In the genomic region with DNA sequence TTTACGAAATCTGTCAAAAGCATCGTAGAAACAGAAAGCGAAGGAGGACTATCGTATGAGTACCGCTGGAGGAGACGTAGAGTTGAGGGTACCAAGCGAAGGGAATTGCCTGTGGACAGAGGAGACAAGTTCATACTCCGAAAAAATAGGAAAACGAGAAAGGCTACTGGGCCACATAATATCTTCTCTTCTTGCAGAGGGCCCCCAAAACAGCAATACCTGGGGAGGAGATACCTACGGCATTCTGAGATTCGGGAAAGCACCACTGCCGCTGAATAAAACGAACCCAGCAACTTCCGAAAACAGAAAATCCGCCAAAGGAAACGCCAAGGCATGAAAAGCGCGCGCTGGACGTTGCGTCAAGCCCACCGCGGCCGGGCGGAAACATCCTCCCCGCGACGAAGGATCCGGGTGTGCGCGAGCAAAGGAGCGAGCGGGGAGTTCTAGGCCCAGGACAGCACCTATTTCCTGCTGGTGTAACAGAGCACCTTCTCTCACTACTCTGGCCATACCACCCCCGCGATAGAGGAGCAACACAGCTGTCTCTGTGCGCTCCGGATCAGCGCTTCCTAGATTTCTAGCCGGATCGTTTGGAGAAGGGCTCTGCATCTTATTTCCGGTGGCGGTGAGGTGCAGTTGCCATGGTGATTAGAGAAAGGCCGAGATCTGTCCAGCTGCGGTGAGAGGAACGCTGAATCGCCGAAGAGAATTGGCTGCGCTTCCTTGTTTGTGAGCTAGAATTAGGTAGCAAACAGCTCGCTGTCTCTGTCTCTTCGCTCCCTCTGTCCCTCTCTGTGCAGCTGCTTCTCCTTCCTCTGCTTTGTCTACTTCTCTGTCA, we compare ENCODE assay signal across 8 cellular contexts. TPM values are rescaled to one million over a fixed set of nuclear protein-coding genes. Genes with fewer than 3 reads are reported as not detected.
DNase-seq lines count a peak whose midpoint lies in the region; ATAC-seq and TF ChIP-seq lines count a peak whose summit lies in the region.

A gene with protein sequence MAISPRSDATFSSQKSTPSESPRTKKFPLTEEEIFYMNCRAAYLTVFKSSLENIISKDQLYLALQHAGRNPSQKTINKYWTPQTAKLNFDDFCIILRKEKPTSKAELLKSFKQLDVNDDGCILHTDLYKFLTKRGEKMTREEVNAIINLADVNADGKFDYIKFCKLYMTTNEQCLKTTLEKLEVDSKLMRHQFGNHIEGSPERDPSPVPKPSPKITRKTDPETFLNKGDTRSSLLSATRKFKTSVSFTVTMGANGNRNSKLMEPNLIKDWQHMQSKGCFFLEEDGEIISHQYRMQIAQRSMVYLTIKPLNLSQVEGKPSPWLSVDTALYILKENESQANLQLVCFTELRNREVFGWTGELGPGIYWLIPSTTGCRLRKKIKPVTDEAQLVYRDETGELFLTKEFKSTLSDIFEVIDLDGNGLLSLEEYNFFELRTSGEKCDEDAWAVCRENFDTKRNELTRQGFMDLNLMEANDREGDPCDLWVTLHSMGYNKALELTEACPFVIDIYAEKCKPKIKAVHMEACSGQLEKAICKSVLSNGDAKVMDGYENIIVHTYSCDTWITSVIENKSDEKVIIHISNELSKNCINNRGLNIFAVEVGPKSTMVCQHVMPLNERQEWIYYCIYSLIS (plus strand): TSS at position 635 of the 838 bp plus-strand sequence. CDS start 2,048 bp downstream, outside the sequence.
Gene ITGB3BP (minus strand): TSS at position 335 of the 838 bp plus-strand sequence. CDS start 92 bp downstream, at position 243.

- CTCF ChIA-PET in activated CD4-positive, alpha-beta T cell treated with anti-CD3 and anti-CD28 coated beads for 36 hours (lab: Charles Lee): interaction anchor here (0.7 to 1.3 kb wide), 3 partner anchors 15 to 196 kb away, joined by 3 to 4 read pairs (median 3); no protein-coding TSS in a partner anchor

- H3K4me3 ChIP-seq in choroid plexus epithelial cell (ENCODE audit: low read depth, low read length): peak within 1 kb of the TSS; percentile 83

- peak within 1 kb of the TSS; percentile 97 for H3K27ac Mint-ChIP-seq in activated CD4-positive, alpha-beta T cell treated with anti-CD3 and anti-CD28 coated beads for 36 hours

- peak; percentile 88 for ATAC-seq in HG03378 (IDR thresholded peaks at IDR 0.05; ENCODE audit: unreplicated experiment)
- ATAC-seq in activated CD4-positive, alpha-beta T cell treated with anti-CD3 and anti-CD28 coated beads for 36 hours: peak; percentile 93

- no peak for TF ChIP-seq CTCF in choroid plexus epithelial cell (conservative IDR thresholded peaks at IDR 0.05; ENCODE audit: low read depth, low read length)

- no peaks in the 10 kb centered on the region for H3K27me3 Mint-ChIP-seq in activated CD4-positive, alpha-beta T cell treated with anti-CD3 and anti-CD28 coated beads for 36 hours

- TF ChIP-seq POLR2A in GM19099 (IDR thresholded peaks at IDR 0.05; ENCODE audit: extremely low read depth, insufficient read length, low read depth): peak; percentile 62

- DNase-seq in AML-193 (lab: John Stamatoyannopoulos, UW) (peak; percentile 92 to 95), NCI-H446 treated with DMSO at 0.1 percent for 48 hours (lab: John Stamatoyannopoulos, UW) (peak; percentile 89), choroid plexus epithelial cell (ENCODE audit: low read depth) (peak; percentile 97), kidney glomerular epithelial cell (lab: John Stamatoyannopoulos, UW) (peak; percentile 97)
- DNase-seq in activated CD4-positive, alpha-beta T cell treated with anti-CD3 and anti-CD28 coated beads for 36 hours: peak; percentile 90
- peak; percentile 69 to 73 for DNase-seq in stimulated activated CD4-positive, alpha-beta T cell treated with anti-CD3 and anti-CD28 coated beads, Interleukin-15, amount 100 ng/mL, for 48 hours (ENCODE audit: low read depth in 2 of 2)

- POLR2A ChIA-PET in activated CD4-positive, alpha-beta T cell treated with anti-CD3 and anti-CD28 coated beads for 36 hours (lab: Charles Lee): no interaction called here

- peaks cover 10% of the 10 kb centered on the region for H3K36me3 Mint-ChIP-seq in activated CD4-positive, alpha-beta T cell treated with anti-CD3 and anti-CD28 coated beads for 36 hours (ENCODE audit: low read depth)

- peaks cover 18% of the 10 kb centered on the region for H3K4me1 Mint-ChIP-seq in activated CD4-positive, alpha-beta T cell treated with anti-CD3 and anti-CD28 coated beads for 36 hours

- intact Hi-C loops in activated CD4-positive, alpha-beta T cell treated with anti-CD3 and anti-CD28 coated beads for 36 hours (cut with DNase I, micrococcal nuclease): loop anchor here (1.0 to 5.0 kb wide), 8 partner anchors 70 to 1086 kb away; partner anchors contain the start of genes ALG6 (in 2 of the 2), ATG4C (in 2 of the 2), FOXD3 (in 1 of the 2) and PGM1 (in 1 of the 2)

- peak within 1 kb of the TSS; percentile 89 for H3K4me3 Mint-ChIP-seq in activated CD4-positive, alpha-beta T cell treated with anti-CD3 and anti-CD28 coated beads for 36 hours

- no peaks in the 10 kb centered on the region for H3K9me3 Mint-ChIP-seq in activated CD4-positive, alpha-beta T cell treated with anti-CD3 and anti-CD28 coated beads for 36 hours (ENCODE audit: low read depth)

RNA-seq across cellular contexts. Expression of the first gene that starts in this region (rescaled TPM):
- 1 to 10 TPM; 8.5 to 9.1 TPM for total RNA-seq in activated CD4-positive, alpha-beta T cell treated with anti-CD3 and anti-CD28 coated beads for 36 hours

RNA-seq across cellular contexts. Expression of gene ITGB3BP, which starts in this region (rescaled TPM):
- 10 to 100 TPM; 81.8 to 81.9 TPM for total RNA-seq in activated CD4-positive, alpha-beta T cell treated with anti-CD3 and anti-CD28 coated beads for 36 hours

Comparison
In these comparisons a context has a peak if more than half of its experiments do, and no peak if none do; other contexts are left out.
1. Peak in every context shown above with its lines: DNase-seq, ATAC-seq and H3K4me3 ChIP-seq.